In genomic region chr6:163354085-163354484, GRCh38 we compare ENCODE assay signal across 14 cellular contexts.
A peak's percentile ranks its signal among the peaks of the same experiment; 100 is the strongest.
DNase-seq lines count a peak whose midpoint lies in the region; ATAC-seq and TF ChIP-seq lines count a peak whose summit lies in the region.
"Had no signal": no experiment of that assay in that cellular context is flagged by ENCODE, and none has a peak within 500 bp of the region (broad histone marks: within the 10 kb centered on the region; RNA-seq: fewer than 3 reads in every experiment).

No MANE protein-coding gene starts in this region.

- DNase-seq in SKM-1 (lab: John Stamatoyannopoulos, UW; ENCODE audit: unreplicated experiment) (peak; percentile 45), fibroblast of villous mesenchyme (ENCODE audit: low read depth) (peak; percentile 57), osteoblast (ENCODE audit: insufficient read length, low spot score, missing footprints) (no peak), NCI-H1436 (lab: John Stamatoyannopoulos, UW) (no peak)
- no peak for DNase-seq in CD4-positive, alpha-beta memory T cell
- DNase-seq: activated CD4-positive, alpha-beta T cell treated with anti-CD3 and anti-CD28 coated beads, Interleukin-2, amount 10 ng/mL, durations not matched to agents 7 days and 5 days; activated naive CD4-positive, alpha-beta T cell treated with Interleukin-2 at 50 U/mL for 16 hours; NCI-H1092 treated with DMSO at 0.1 percent for 48 hours; NCI-H69; stimulated activated naive CD4-positive, alpha-beta T cell had no signal

- H3K36me3 ChIP-seq in BLaER1 (no peaks in the 10 kb centered on the region), osteoblast (ENCODE audit: insufficient read depth, low read length) (no peaks in the 10 kb centered on the region)
- H3K36me3 ChIP-seq in CD4-positive, alpha-beta memory T cell (ENCODE audit: insufficient read depth, low read length), result no peaks in the 10 kb centered on the region

- TF ChIP-seq CTCF in fibroblast of villous mesenchyme (IDR thresholded peaks at IDR 0.05; ENCODE audit: insufficient read depth, low read depth, low read length) (no peak), nephron (IDR thresholded peaks at IDR 0.05; ENCODE audit: unreplicated experiment in 3 of 3) (no peak), osteoblast (IDR thresholded peaks at IDR 0.05; ENCODE audit: extremely low read depth, low read depth, low read length) (no peak)

- CTCF ChIA-PET in CD4-positive, alpha-beta memory T cell (lab: Charles Lee; ENCODE audit: partially characterized antibody), result no interaction called here

- no peak overlapping the region for H3K9ac ChIP-seq in BLaER1

- H2AFZ ChIP-seq in osteoblast (ENCODE audit: low read length), result no peak overlapping the region
- H2AFZ ChIP-seq: hepatocyte had no signal

- H3K4me3 Mint-ChIP-seq in nephron, result no peak overlapping the region
- no peak overlapping the region for H3K4me3 Mint-ChIP-seq in CD4-positive, alpha-beta memory T cell
- H3K4me3 Mint-ChIP-seq: activated CD4-positive, alpha-beta T cell treated with anti-CD3 and anti-CD28 coated beads, Interleukin-2, amount 10 ng/mL, durations not matched to agents 7 days and 5 days had no signal

- H3K79me2 ChIP-seq in osteoblast (ENCODE audit: insufficient read depth, low read length), result no peaks in the 10 kb centered on the region
- H3K79me2 ChIP-seq: hepatocyte had no signal

- no peaks in the 10 kb centered on the region for H3K9me3 Mint-ChIP-seq in nephron
- no peaks in the 10 kb centered on the region for H3K9me3 Mint-ChIP-seq in CD4-positive, alpha-beta memory T cell
- H3K9me3 Mint-ChIP-seq: activated CD4-positive, alpha-beta T cell treated with anti-CD3 and anti-CD28 coated beads, Interleukin-2, amount 10 ng/mL, durations not matched to agents 7 days and 5 days had no signal

- no peaks in the 10 kb centered on the region for H3K9me3 ChIP-seq in BLaER1
- H3K9me3 ChIP-seq in CD4-positive, alpha-beta memory T cell (ENCODE audit: control insufficient read depth in 1 of 2, low read length in 2 of 2), result no peaks in the 10 kb centered on the region
- no peaks in the 10 kb centered on the region for H3K9me3 ChIP-seq in osteoblast (ENCODE audit: low read depth, low read length)

- H3K4me3 ChIP-seq in BLaER1, result no peak overlapping the region
- H3K4me3 ChIP-seq in fibroblast of villous mesenchyme (ENCODE audit: low read depth, low read length), result no peak overlapping the region
- no peak overlapping the region for H3K4me3 ChIP-seq in CD4-positive, alpha-beta memory T cell (ENCODE audit: low read length in 2 of 2)
- H3K4me3 ChIP-seq in osteoblast (ENCODE audit: insufficient read depth, low read length), result no peak overlapping the region
- H3K4me3 ChIP-seq: hepatocyte had no signal

- H3K4me1 ChIP-seq in BLaER1 (peaks cover 49% of the 10 kb centered on the region), osteoblast (ENCODE audit: insufficient read depth, low read length) (peaks cover 20% of the 10 kb centered on the region)
- H3K4me1 ChIP-seq in CD4-positive, alpha-beta memory T cell (ENCODE audit: insufficient read depth, low read length), result no peaks in the 10 kb centered on the region

- H4K20me1 ChIP-seq in BLaER1, result no peaks in the 10 kb centered on the region
- H4K20me1 ChIP-seq in osteoblast (ENCODE audit: insufficient read depth, low read length), result no peaks in the 10 kb centered on the region

- H3K27me3 ChIP-seq in BLaER1 (no peaks in the 10 kb centered on the region), osteoblast (ENCODE audit: insufficient read depth, low read length) (no peaks in the 10 kb centered on the region)
- no peaks in the 10 kb centered on the region for H3K27me3 ChIP-seq in CD4-positive, alpha-beta memory T cell (ENCODE audit: insufficient read depth, low read length)
- H3K27me3 ChIP-seq: hepatocyte had no signal

- H3K27ac ChIP-seq in BLaER1 (no peak overlapping the region), osteoblast (ENCODE audit: low read depth, low read length) (no peak overlapping the region)
- H3K27ac ChIP-seq in CD4-positive, alpha-beta memory T cell (ENCODE audit: low read depth, low read length), result no peak overlapping the region
- H3K27ac ChIP-seq: hepatocyte had no signal

- intact Hi-C loops in CD4-positive, alpha-beta memory T cell (cut with micrococcal nuclease), result no loop called here

- H3K36me3 Mint-ChIP-seq in nephron (ENCODE audit: low read depth), result no peaks in the 10 kb centered on the region
- H3K36me3 Mint-ChIP-seq in CD4-positive, alpha-beta memory T cell, result no peaks in the 10 kb centered on the region

- no peaks in the 10 kb centered on the region for H3K27me3 Mint-ChIP-seq in nephron (ENCODE audit: low read depth)
- H3K27me3 Mint-ChIP-seq in CD4-positive, alpha-beta memory T cell, result peaks cover 2 to 12% of the 10 kb centered on the region in 2 donors
- H3K27me3 Mint-ChIP-seq: activated CD4-positive, alpha-beta T cell treated with anti-CD3 and anti-CD28 coated beads, Interleukin-2, amount 10 ng/mL, durations not matched to agents 7 days and 5 days had no signal

- ATAC-seq in HG03571 (IDR thresholded peaks at IDR 0.05; ENCODE audit: unreplicated experiment), result no peak

- peak overlapping the region in 2 of 3 experiments; percentile 73 to 76 for H3K27ac Mint-ChIP-seq in nephron
- no peak overlapping the region for H3K27ac Mint-ChIP-seq in CD4-positive, alpha-beta memory T cell
- H3K27ac Mint-ChIP-seq: activated CD4-positive, alpha-beta T cell treated with anti-CD3 and anti-CD28 coated beads, Interleukin-2, amount 10 ng/mL, durations not matched to agents 7 days and 5 days had no signal

- POLR2A ChIA-PET in CD4-positive, alpha-beta memory T cell (lab: Charles Lee; ENCODE audit: partially characterized antibody), result no interaction called here

- peaks cover 27% of the 10 kb centered on the region for H3K4me1 Mint-ChIP-seq in nephron
- H3K4me1 Mint-ChIP-seq in CD4-positive, alpha-beta memory T cell, result peaks cover 0 to 2% (median 0%) of the 10 kb centered on the region in 4 donors
- H3K4me1 Mint-ChIP-seq: activated CD4-positive, alpha-beta T cell treated with anti-CD3 and anti-CD28 coated beads, Interleukin-2, amount 10 ng/mL, durations not matched to agents 7 days and 5 days had no signal

- peak overlapping the region; percentile 82; the same call in 1 of the 2 replicates for H3K4me2 ChIP-seq in BLaER1
- no peak overlapping the region for H3K4me2 ChIP-seq in osteoblast (ENCODE audit: insufficient read depth, low read length)
- H3K4me2 ChIP-seq: hepatocyte had no signal

Comparison
In these comparisons a context has a peak if more than half of its experiments do, and no peak if none do; other contexts are left out.
1. DNase-seq: peak in SKM-1 (single experiment) and fibroblast of villous mesenchyme (single experiment); none in CD4-positive, alpha-beta memory T cell (0 of 5), osteoblast (single experiment) and NCI-H1436 (single experiment).
2. H3K27ac Mint-ChIP-seq: peak in nephron (2 of 3); none in CD4-positive, alpha-beta memory T cell (0 of 7).